In genomic region chr3:37245003-37245402, GRCh38 we compare ENCODE assay signal across 10 cellular contexts. TPM values are rescaled to one million over a fixed set of nuclear protein-coding genes. Genes with fewer than 3 reads are reported as not detected.
DNase-seq lines count a peak whose midpoint lies in the region; ATAC-seq and TF ChIP-seq lines count a peak whose summit lies in the region.
"Had no signal": no experiment of that assay in that cellular context is flagged by ENCODE, and none has a peak within 500 bp of the region (broad histone marks: within the 10 kb centered on the region; RNA-seq: fewer than 3 reads in every experiment).

No MANE protein-coding gene starts in this region.

- no peak overlapping the region for H3K27ac ChIP-seq in SK-N-MC
- H3K27ac ChIP-seq in foreskin keratinocyte = peak overlapping the region; percentile 77
- peak overlapping the region; percentile 99 for H3K27ac ChIP-seq in skeletal muscle tissue (ENCODE audit: low read depth, low read length)

- H3K9ac ChIP-seq in SK-N-MC (ENCODE audit: insufficient read length) (peak overlapping the region; percentile 87), skeletal muscle tissue (ENCODE audit: low read depth in 1 of 3, low read length in 3 of 3) (peak overlapping the region; percentile 98 to 99 (median 99))

- H3K4me3 Mint-ChIP-seq in T-helper 1 cell treated with Interleukin-12 subunit alpha and Interleukin-12 subunit beta and Interleukin-4 antibody, amounts not matched to agents 30 μg/mL and 1 μg/mL, for 36 hours = peak overlapping the region; percentile 96

- no peaks in the 10 kb centered on the region for H3K9me3 Mint-ChIP-seq in T-helper 1 cell treated with Interleukin-12 subunit alpha and Interleukin-12 subunit beta and Interleukin-4 antibody, amounts not matched to agents 30 μg/mL and 1 μg/mL, for 36 hours

- peaks cover 45% of the 10 kb centered on the region for H3K4me1 Mint-ChIP-seq in T-helper 1 cell treated with Interleukin-12 subunit alpha and Interleukin-12 subunit beta and Interleukin-4 antibody, amounts not matched to agents 30 μg/mL and 1 μg/mL, for 36 hours (ENCODE audit: low read depth)

- ATAC-seq in foreskin keratinocyte = no peak
- no peak for ATAC-seq in left lobe of liver

- DNase-seq in T-helper 1 cell = no peak
- no peak for DNase-seq in SK-N-MC (ENCODE audit: low read depth, low spot score)
- no peak for DNase-seq in foreskin keratinocyte
- DNase-seq in NCI-H526 treated with DMSO at 0.1 percent for 48 hours (lab: John Stamatoyannopoulos, UW) = no peak
- no peak for DNase-seq in activated CD4-positive, alpha-beta T cell treated with anti-CD3 and anti-CD28 coated beads, Interleukin-2, amount 50 U/mL, for 48 hours
- no peak for DNase-seq in left lobe of liver (ENCODE audit: low spot score)
- DNase-seq: NCI-H2029 treated with DMSO at 0.1 percent for 48 hours had no signal

- no peak for TF ChIP-seq CTCF in foreskin keratinocyte (conservative IDR thresholded peaks at IDR 0.05)

- H3K27me3 ChIP-seq in foreskin keratinocyte (no peaks in the 10 kb centered on the region), skeletal muscle tissue (ENCODE audit: control insufficient read depth in 3 of 3, insufficient read depth in 3 of 3, low read length in 3 of 3) (no peaks in the 10 kb centered on the region)
- H3K27me3 ChIP-seq: neutrophil had no signal

- H3K27me3 Mint-ChIP-seq in T-helper 1 cell treated with Interleukin-12 subunit alpha and Interleukin-12 subunit beta and Interleukin-4 antibody, amounts not matched to agents 30 μg/mL and 1 μg/mL, for 36 hours (ENCODE audit: low read depth) = no peaks in the 10 kb centered on the region

- peaks cover 13% of the 10 kb centered on the region for H3K36me3 Mint-ChIP-seq in T-helper 1 cell treated with Interleukin-12 subunit alpha and Interleukin-12 subunit beta and Interleukin-4 antibody, amounts not matched to agents 30 μg/mL and 1 μg/mL, for 36 hours (ENCODE audit: low read depth)

- H3K27ac Mint-ChIP-seq in T-helper 1 cell treated with Interleukin-12 subunit alpha and Interleukin-12 subunit beta and Interleukin-4 antibody, amounts not matched to agents 30 μg/mL and 1 μg/mL, for 36 hours = no peak overlapping the region

- H3K36me3 ChIP-seq in SK-N-MC (ENCODE audit: insufficient read depth, low read length) (no peaks in the 10 kb centered on the region), skeletal muscle tissue (ENCODE audit: control insufficient read depth in 3 of 3, insufficient read depth in 3 of 3, low read length in 3 of 3) (no peaks in the 10 kb centered on the region)
- H3K36me3 ChIP-seq: neutrophil had no signal

- H3K4me1 ChIP-seq in foreskin keratinocyte (peaks cover 20% of the 10 kb centered on the region), skeletal muscle tissue (ENCODE audit: control insufficient read depth in 3 of 3, insufficient read depth in 3 of 3, low read length in 3 of 3) (peaks cover 34 to 53% (median 41%) of the 10 kb centered on the region in 3 donors)

- no peaks in the 10 kb centered on the region for H3K9me3 ChIP-seq in SK-N-MC (ENCODE audit: low read depth, low read length)
- H3K9me3 ChIP-seq in skeletal muscle tissue (ENCODE audit: control insufficient read depth in 3 of 3, low read length in 3 of 3) = no peaks in the 10 kb centered on the region
- H3K9me3 ChIP-seq: neutrophil had no signal

- H3K4me3 ChIP-seq in SK-N-MC (peak overlapping the region; percentile 86), skeletal muscle tissue (ENCODE audit: low read length in 3 of 3) (peak overlapping the region; percentile 3 to 99 (median 97))

RNA-seq across cellular contexts. Expression of gene GOLGA4, which starts 1.9 kb away (rescaled TPM):
- total RNA-seq in foreskin keratinocyte (72.8 and 74.1 TPM in 2 replicates), skeletal muscle tissue (32.9 TPM), left lobe of liver (58.8 TPM)
- 24.4 and 25.9 TPM in 2 replicates for polyA plus RNA-seq in foreskin keratinocyte
